ENCODE assay signal across 9 cellular contexts in genomic region chr20:59948828-59949720, GRCh38. TPM values are rescaled to one million over a fixed set of nuclear protein-coding genes. Genes with fewer than 3 reads are reported as not detected.
A peak's percentile ranks its signal among the peaks of the same experiment; 100 is the strongest.
DNase-seq lines count a peak whose midpoint lies in the region; ATAC-seq, FAIRE-seq and TF ChIP-seq lines count a peak whose summit lies in the region.
"Had no signal": no experiment of that assay in that cellular context is flagged by ENCODE, and none has a peak within 500 bp of the region (broad histone marks: within the 10 kb centered on the region; RNA-seq: fewer than 3 reads in every experiment).

No MANE protein-coding gene starts in this region.

- H3K4me3 ChIP-seq in choroid plexus epithelial cell (ENCODE audit: low read depth, low read length) (no peak overlapping the region), mesendoderm (ENCODE audit: low read length) (no peak overlapping the region)
- H3K4me3 ChIP-seq: SJSA1 had no signal

- no peak overlapping the region for H3K4ac ChIP-seq in mesendoderm (ENCODE audit: low read depth, low read length)

- H3K79me1 ChIP-seq in mesendoderm (ENCODE audit: low read length), result no peaks in the 10 kb centered on the region

- no peak overlapping the region for H2BK15ac ChIP-seq in mesendoderm (replicated peaks; ENCODE audit: low read depth)

- POLR2A ChIA-PET in RWPE1 (lab: Yijun Ruan, JAX; ENCODE audit: low non-redundant PET), result no interaction called here

- FAIRE-seq in HTR-8/SVneo (lab: Jason Lieb, UNC), result no peak

- H3K27me3 ChIP-seq in mesendoderm (ENCODE audit: insufficient read depth, low read length, poor library complexity), result no peaks in the 10 kb centered on the region
- H3K27me3 ChIP-seq: SJSA1 had no signal

- no peak overlapping the region for H3K27ac ChIP-seq in RWPE1
- H3K27ac ChIP-seq in mesendoderm (ENCODE audit: low read depth, low read length), result no peak overlapping the region
- H3K27ac ChIP-seq: SJSA1 had no signal

- no CpG with 5 or more reads among the region's 7 CpGs for WGBS in mesendoderm (ENCODE audit: extremely low coverage, insufficient coverage, low lambda C conversion rate)

- DNase-seq in AML-193 (lab: John Stamatoyannopoulos, UW), result peak; percentile 60 to 72
- peak; percentile 44 for DNase-seq in GF-D8 (lab: John Stamatoyannopoulos, UW)
- peak; percentile 61 for DNase-seq in HTR-8/SVneo (ENCODE audit: insufficient read length, low spot score)
- peak; percentile 48 for DNase-seq in RWPE1 (ENCODE audit: low spot score)
- peak; percentile 66 for DNase-seq in choroid plexus epithelial cell (ENCODE audit: low read depth)
- DNase-seq in mesendoderm, result peak; percentile 56
- no peak for DNase-seq in NK-92 treated with Interleukin-12 subunit alpha and Interleukin-12 subunit beta, amount 100 ng/mL, for 24 hours (lab: John Stamatoyannopoulos, UW)

- no peak overlapping the region for H2AK5ac ChIP-seq in mesendoderm (ENCODE audit: low read length)

- H3K36me3 ChIP-seq in mesendoderm (ENCODE audit: control insufficient read depth, insufficient read depth, low read length), result no peaks in the 10 kb centered on the region

- no peak overlapping the region for H3K18ac ChIP-seq in mesendoderm (ENCODE audit: low read length)

- H2BK5ac ChIP-seq in mesendoderm (ENCODE audit: low read length), result no peak overlapping the region

- H3K79me2 ChIP-seq in mesendoderm (ENCODE audit: control insufficient read depth, insufficient read depth, low read length), result no peaks in the 10 kb centered on the region

- H4K8ac ChIP-seq in mesendoderm (ENCODE audit: low read depth, low read length), result no peak overlapping the region

- H3K4me2 ChIP-seq in mesendoderm (ENCODE audit: low read length), result no peak overlapping the region

- no peak overlapping the region for H2BK120ac ChIP-seq in mesendoderm (ENCODE audit: low read depth, low read length)

- CTCF ChIA-PET in RWPE1 (lab: Yijun Ruan, JAX), result interaction anchor here (0.6 to 4.1 kb wide), 21 partner anchors 9 to 1973 kb away, joined by 3 to 19 read pairs (median 5); partner anchors contain the start of genes CDH26, FAM217B, PPP1R3D and SYCP2

- no peak overlapping the region for H4K5ac ChIP-seq in mesendoderm (ENCODE audit: low read length)

- ATAC-seq in GM21737 (IDR thresholded peaks at IDR 0.05; ENCODE audit: unreplicated experiment), result no peak

- TF ChIP-seq CTCF in RWPE1 (conservative IDR thresholded peaks at IDR 0.05; ENCODE audit: low read depth) (peak; percentile 94), choroid plexus epithelial cell (conservative IDR thresholded peaks at IDR 0.05; ENCODE audit: low read depth, low read length) (peak; percentile 57)

- no peak overlapping the region for H3K56ac ChIP-seq in mesendoderm (ENCODE audit: low read length)

- no peak overlapping the region for H3K23ac ChIP-seq in mesendoderm (ENCODE audit: low read length)

- H3K9ac ChIP-seq in mesendoderm (ENCODE audit: low read length), result no peak overlapping the region

- no peaks in the 10 kb centered on the region for H3K4me1 ChIP-seq in mesendoderm (ENCODE audit: control insufficient read depth, low read depth, low read length)

RNA-seq across cellular contexts. Expression of gene FAM217B, which starts 8.9 kb away (rescaled TPM):
- polyA plus RNA-seq in mesendoderm (2013, experiment 1 of 2), result 19.3 TPM
- 19.1 TPM for polyA plus RNA-seq in mesendoderm (2013, experiment 2 of 2)

RNA-seq across cellular contexts. Expression of gene PPP1R3D, which starts 9.0 kb away (rescaled TPM):
- 1.5 TPM for polyA plus RNA-seq in mesendoderm (2013, experiment 1 of 2)
- polyA plus RNA-seq in mesendoderm (2013, experiment 2 of 2), result 1.8 TPM

RNA-seq across cellular contexts. Expression of gene CDH26, which starts 9.1 kb away (rescaled TPM):
- 3.1 TPM for polyA plus RNA-seq in mesendoderm (2013, experiment 1 of 2)
- polyA plus RNA-seq in mesendoderm (2013, experiment 2 of 2), result 3.2 TPM

RNA-seq across cellular contexts. Expression of gene SYCP2, which starts 15.6 kb away (rescaled TPM):
- 0.18 TPM for polyA plus RNA-seq in mesendoderm (2013, experiment 1 of 2)
- 0.35 TPM for polyA plus RNA-seq in mesendoderm (2013, experiment 2 of 2)
